37 cellular contexts compared by ENCODE assay signal in the genomic region with DNA sequence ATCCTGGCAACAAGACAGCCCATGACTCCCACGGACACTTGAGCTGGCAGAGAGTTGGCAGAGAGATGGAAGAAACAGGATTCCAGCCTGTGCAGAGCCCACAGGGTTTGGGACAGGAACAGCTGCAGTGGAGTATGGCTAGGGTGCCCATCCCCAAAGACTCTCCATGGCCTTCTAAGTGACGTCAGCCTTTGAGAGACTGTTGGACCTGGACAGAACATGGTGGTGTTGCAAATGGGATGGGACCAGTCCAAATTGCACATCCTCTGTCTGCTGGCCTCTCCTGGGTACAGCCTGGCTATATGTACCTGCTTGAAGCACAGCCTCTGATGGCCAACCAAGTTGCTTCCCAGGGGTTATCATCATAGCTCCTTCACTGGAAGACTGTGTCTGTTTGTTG. TPM values are rescaled to one million over a fixed set of nuclear protein-coding genes. Genes with fewer than 3 reads are reported as not detected.
"Had no signal": no experiment of that assay in that cellular context is flagged by ENCODE, and none has a peak within 500 bp of the region (broad histone marks: within the 10 kb centered on the region; RNA-seq: fewer than 3 reads in every experiment).

No MANE protein-coding gene starts in this region.

- H3K27ac Mint-ChIP-seq: activated CD4-positive, alpha-beta memory T cell treated with anti-CD3 and anti-CD28 coated beads for 36 hours; activated CD4-positive, alpha-beta T cell treated with anti-CD3 and anti-CD28 coated beads for 36 hours; activated CD4-positive, alpha-beta T cell treated with anti-CD3 and anti-CD28 coated beads, Interleukin-2, amount 10 ng/mL, durations not matched to agents 24 days and 14 days; activated CD8-positive, alpha-beta memory T cell treated with anti-CD3 and anti-CD28 coated beads, Interleukin-2, amount 10 ng/mL, durations not matched to agents 7 days and 5 days; activated CD8-positive, alpha-beta T cell treated with anti-CD3 and anti-CD28 coated beads, Interleukin-2, amount 10 ng/mL, durations not matched to agents 7 days and 5 days; activated naive CD4-positive, alpha-beta T cell treated with anti-CD3 and anti-CD28 coated beads for 36 hours; activated naive CD4-positive, alpha-beta T cell treated with anti-CD3 and anti-CD28 coated beads, Interleukin-2, amount 50 U/mL, for 24 hours; activated naive CD8-positive, alpha-beta T cell treated with anti-CD3 and anti-CD28 coated beads for 36 hours; activated naive CD8-positive, alpha-beta T cell treated with anti-CD3 and anti-CD28 coated beads, Interleukin-2, amount 50 U/mL, for 24 hours; activated T-helper 1 cell treated with anti-CD3 and anti-CD28 coated beads, Interleukin-12 subunit alpha, Interleukin-12 subunit beta, Interleukin-2, Interleukin-4 antibody, amounts not matched to agents 30 ng/mL and 10 ng/mL and 1 ng/mL, durations not matched to agents 14 hours and 24 hours and 36 hours; activated T-helper 2 cell treated with anti-CD3 and anti-CD28 coated beads, Interferon-gamma antibody, Interleukin-2, Interleukin-4, amounts not matched to agents 10 μg/mL and 5 μg/mL and 100 μg/mL, durations not matched to agents 14 hours and 24 hours and 36 hours; brain; dendritic cell treated with granulocyte-macrophage colony-stimulating factor and Interleukin-4, amounts not matched to agents 40 ng/mL and 50 ng/mL, for 4 days; endodermal cell; T-helper 17 cell; T-helper 2 cell treated with Interferon-gamma antibody and Interleukin-4, amounts not matched to agents 5 μg/mL and 100 μg/mL, for 36 hours had no signal

- ATAC-seq: activated CD4-positive, alpha-beta T cell treated with anti-CD3 and anti-CD28 coated beads for 36 hours; activated CD8-positive, alpha-beta memory T cell treated with anti-CD3 and anti-CD28 coated beads, Interleukin-2, amount 10 ng/mL, durations not matched to agents 7 days and 5 days; activated CD8-positive, alpha-beta T cell treated with anti-CD3 and anti-CD28 coated beads, Interleukin-2, amount 10 ng/mL, durations not matched to agents 7 days and 5 days; activated naive CD8-positive, alpha-beta T cell treated with anti-CD3 and anti-CD28 coated beads, Interleukin-2, amount 50 U/mL, for 24 hours; esophagus mucosa; T-helper 17 cell had no signal

- H3K9me3 Mint-ChIP-seq: activated naive CD8-positive, alpha-beta T cell treated with anti-CD3 and anti-CD28 coated beads, Interleukin-2, amount 50 U/mL, for 24 hours had no signal

- H3K4me1 Mint-ChIP-seq: activated CD4-positive, alpha-beta T cell treated with anti-CD3 and anti-CD28 coated beads for 36 hours; activated CD4-positive, alpha-beta T cell treated with anti-CD3 and anti-CD28 coated beads, Interleukin-2, amount 10 ng/mL, durations not matched to agents 24 days and 14 days; activated CD8-positive, alpha-beta memory T cell treated with anti-CD3 and anti-CD28 coated beads, Interleukin-2, amount 10 ng/mL, durations not matched to agents 7 days and 5 days; activated naive CD4-positive, alpha-beta T cell treated with anti-CD3 and anti-CD28 coated beads, Interleukin-2, amount 50 U/mL, for 24 hours; activated naive CD8-positive, alpha-beta T cell treated with anti-CD3 and anti-CD28 coated beads for 36 hours; activated naive CD8-positive, alpha-beta T cell treated with anti-CD3 and anti-CD28 coated beads, Interleukin-2, amount 50 U/mL, for 24 hours; brain; T-helper 17 cell had no signal

- H3K27me3 Mint-ChIP-seq: activated CD4-positive, alpha-beta memory T cell treated with anti-CD3 and anti-CD28 coated beads for 36 hours; activated CD4-positive, alpha-beta T cell treated with anti-CD3 and anti-CD28 coated beads for 36 hours; activated CD4-positive, alpha-beta T cell treated with anti-CD3 and anti-CD28 coated beads, Interleukin-2, amount 10 ng/mL, durations not matched to agents 24 days and 14 days; activated CD8-positive, alpha-beta memory T cell treated with anti-CD3 and anti-CD28 coated beads, Interleukin-2, amount 10 ng/mL, durations not matched to agents 7 days and 5 days; activated naive CD4-positive, alpha-beta T cell treated with anti-CD3 and anti-CD28 coated beads, Interleukin-2, amount 50 U/mL, for 24 hours; activated naive CD8-positive, alpha-beta T cell treated with anti-CD3 and anti-CD28 coated beads for 36 hours; activated naive CD8-positive, alpha-beta T cell treated with anti-CD3 and anti-CD28 coated beads, Interleukin-2, amount 50 U/mL, for 24 hours; dendritic cell treated with granulocyte-macrophage colony-stimulating factor and Interleukin-4, amounts not matched to agents 40 ng/mL and 50 ng/mL, for 4 days; T-helper 17 cell had no signal

- H3K4me3 ChIP-seq: adrenal gland, breast epithelium, cardiac muscle cell, colonic mucosa, dorsolateral prefrontal cortex had no signal

- H3K27ac ChIP-seq: adrenal gland, breast epithelium, cardiac muscle cell, colonic mucosa, dorsolateral prefrontal cortex had no signal

- H3K4me3 Mint-ChIP-seq: activated CD4-positive, alpha-beta memory T cell treated with anti-CD3 and anti-CD28 coated beads for 36 hours; activated CD4-positive, alpha-beta T cell treated with anti-CD3 and anti-CD28 coated beads for 36 hours; activated CD4-positive, alpha-beta T cell treated with anti-CD3 and anti-CD28 coated beads, Interleukin-2, amount 10 ng/mL, durations not matched to agents 24 days and 14 days; activated CD8-positive, alpha-beta memory T cell treated with anti-CD3 and anti-CD28 coated beads, Interleukin-2, amount 10 ng/mL, durations not matched to agents 7 days and 5 days; activated CD8-positive, alpha-beta T cell treated with anti-CD3 and anti-CD28 coated beads, Interleukin-2, amount 10 ng/mL, durations not matched to agents 7 days and 5 days; activated naive CD4-positive, alpha-beta T cell treated with anti-CD3 and anti-CD28 coated beads for 36 hours; activated naive CD4-positive, alpha-beta T cell treated with anti-CD3 and anti-CD28 coated beads, Interleukin-2, amount 50 U/mL, for 24 hours; activated naive CD8-positive, alpha-beta T cell treated with anti-CD3 and anti-CD28 coated beads for 36 hours; activated naive CD8-positive, alpha-beta T cell treated with anti-CD3 and anti-CD28 coated beads, Interleukin-2, amount 50 U/mL, for 24 hours; activated T-helper 1 cell treated with anti-CD3 and anti-CD28 coated beads, Interleukin-12 subunit alpha, Interleukin-12 subunit beta, Interleukin-2, Interleukin-4 antibody, amounts not matched to agents 30 ng/mL and 10 ng/mL and 1 ng/mL, durations not matched to agents 14 hours and 24 hours and 36 hours; brain; dendritic cell treated with granulocyte-macrophage colony-stimulating factor and Interleukin-4, amounts not matched to agents 40 ng/mL and 50 ng/mL, for 4 days; endodermal cell; T-helper 17 cell; T-helper 2 cell treated with Interferon-gamma antibody and Interleukin-4, amounts not matched to agents 5 μg/mL and 100 μg/mL, for 36 hours had no signal

- DNase-seq: activated CD4-positive, alpha-beta memory T cell treated with anti-CD3 and anti-CD28 coated beads for 36 hours; activated CD4-positive, alpha-beta T cell treated with anti-CD3 and anti-CD28 coated beads for 36 hours; activated CD4-positive, alpha-beta T cell treated with anti-CD3 and anti-CD28 coated beads, Interleukin-2, amount 10 ng/mL, durations not matched to agents 24 days and 14 days; activated CD4-positive, CD25-positive, alpha-beta regulatory T cell; activated CD4-positive, CD25-positive, alpha-beta regulatory T cell treated with anti-CD3 and anti-CD28 coated beads, Interleukin-2, amount 50 U/mL, for 72 hours; activated CD8-positive, alpha-beta memory T cell treated with anti-CD3 and anti-CD28 coated beads, Interleukin-2, amount 10 ng/mL, durations not matched to agents 7 days and 5 days; activated CD8-positive, alpha-beta memory T cell treated with anti-CD3 and anti-CD28 coated beads, Interleukin-2, amount 50 U/mL, for 4 hours; activated CD8-positive, alpha-beta T cell treated with anti-CD3 and anti-CD28 coated beads, Interleukin-2, amount 10 ng/mL, durations not matched to agents 7 days and 5 days; activated effector memory CD4-positive, alpha-beta T cell treated with anti-CD3 and anti-CD28 coated beads, Interleukin-2, amount 50 U/mL, for 16 hours; activated naive CD4-positive, alpha-beta T cell treated with anti-CD3 and anti-CD28 coated beads for 36 hours; activated naive CD8-positive, alpha-beta T cell treated with anti-CD3 and anti-CD28 coated beads for 36 hours; activated naive CD8-positive, alpha-beta T cell treated with anti-CD3 and anti-CD28 coated beads, Interleukin-2, amount 50 U/mL, for 24 hours; activated T-cell treated with anti-CD3 and anti-CD28 coated beads, Interleukin-2, amount 50 U/mL, for 1 hour; activated T-cell treated with anti-CD3 and anti-CD28 coated beads, Interleukin-2, amount 50 U/mL, for 48 hours; adrenal gland; amygdala; aorta; central memory CD4-positive, alpha-beta T cell; cerebellar nuclear complex; colonic mucosa; dorsolateral prefrontal cortex; effector memory CD4-positive, alpha-beta T cell; endodermal cell; foreskin fibroblast; T-helper 1 cell; T-helper 17 cell; T1000 had no signal

- H3K27me3 ChIP-seq: adrenal gland, breast epithelium, cardiac muscle cell, colonic mucosa, dorsolateral prefrontal cortex had no signal

- H3K36me3 Mint-ChIP-seq: activated CD4-positive, alpha-beta memory T cell treated with anti-CD3 and anti-CD28 coated beads for 36 hours; activated CD8-positive, alpha-beta memory T cell treated with anti-CD3 and anti-CD28 coated beads, Interleukin-2, amount 10 ng/mL, durations not matched to agents 7 days and 5 days; activated naive CD4-positive, alpha-beta T cell treated with anti-CD3 and anti-CD28 coated beads, Interleukin-2, amount 50 U/mL, for 24 hours; activated naive CD8-positive, alpha-beta T cell treated with anti-CD3 and anti-CD28 coated beads for 36 hours had no signal

- H3K9me3 ChIP-seq: adrenal gland, breast epithelium, colonic mucosa had no signal

- H3K4me1 ChIP-seq: adrenal gland, breast epithelium, colonic mucosa had no signal

- H3K36me3 ChIP-seq: adrenal gland, breast epithelium, cardiac muscle cell, colonic mucosa had no signal

RNA-seq across cellular contexts. Expression of gene NOX4, which starts 34.5 kb away (rescaled TPM):
- total RNA-seq: activated CD4-positive, alpha-beta memory T cell treated with anti-CD3 and anti-CD28 coated beads for 36 hours; activated CD4-positive, alpha-beta T cell treated with anti-CD3 and anti-CD28 coated beads for 36 hours; activated CD4-positive, alpha-beta T cell treated with anti-CD3 and anti-CD28 coated beads, Interleukin-2, amount 10 ng/mL, durations not matched to agents 24 days and 14 days; activated CD8-positive, alpha-beta memory T cell treated with anti-CD3 and anti-CD28 coated beads for 36 hours; activated CD8-positive, alpha-beta memory T cell treated with anti-CD3 and anti-CD28 coated beads, Interleukin-2, amount 10 ng/mL, durations not matched to agents 7 days and 5 days; activated CD8-positive, alpha-beta T cell treated with anti-CD3 and anti-CD28 coated beads, Interleukin-2, amount 10 ng/mL, durations not matched to agents 7 days and 5 days; activated naive CD4-positive, alpha-beta T cell treated with anti-CD3 and anti-CD28 coated beads for 36 hours; activated naive CD8-positive, alpha-beta T cell treated with anti-CD3 and anti-CD28 coated beads for 36 hours; activated T-helper 1 cell treated with anti-CD3 and anti-CD28 coated beads, Interleukin-12 subunit alpha, Interleukin-12 subunit beta, Interleukin-2, Interleukin-4 antibody, amounts not matched to agents 30 ng/mL and 10 ng/mL and 1 ng/mL, durations not matched to agents 14 hours and 24 hours and 36 hours; activated T-helper 2 cell treated with anti-CD3 and anti-CD28 coated beads, Interferon-gamma antibody, Interleukin-2, Interleukin-4, amounts not matched to agents 10 μg/mL and 5 μg/mL and 100 μg/mL, durations not matched to agents 14 hours and 24 hours and 36 hours; T-helper 17 cell had no signal
